In the genomic region with DNA sequence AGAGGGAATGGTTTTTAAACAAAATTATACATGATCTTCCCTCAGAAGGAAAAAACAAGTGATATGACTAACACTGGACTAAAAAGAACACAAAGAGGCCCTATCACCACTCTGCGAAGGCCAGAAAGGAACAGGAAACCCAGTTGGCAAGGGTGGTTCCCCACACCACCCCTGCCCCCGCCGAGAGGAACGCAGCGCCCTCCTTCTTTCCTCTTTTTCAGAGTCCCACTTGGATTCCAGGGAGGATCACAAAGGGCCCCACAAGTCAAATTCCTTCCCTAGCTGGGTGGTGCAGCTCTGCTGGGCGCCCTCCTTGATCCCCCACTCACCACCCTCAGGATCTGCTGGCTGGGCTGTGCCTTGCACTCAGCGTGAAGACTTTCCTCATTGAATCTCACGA, we compare ENCODE assay signal across 1 cellular context.
TF ChIP-seq lines count a peak whose summit lies in the region.

No MANE protein-coding gene starts in this region.

TF ChIP-seq in HepG2, 621 proteins besides CTCF, POLR2A, EP300 and RAD21:
- TF ChIP-seq CCDC6 (CRISPR knock-in tag; IDR thresholded peaks at IDR 0.05) (no peak), MTA1 (CRISPR knock-in tag; IDR thresholded peaks at IDR 0.05; ENCODE audit: borderline replicate concordance) (no peak), GATA4 (IDR thresholded peaks at IDR 0.05; ENCODE audit: borderline replicate concordance, low read depth) (no peak), THAP11 (CRISPR knock-in tag; IDR thresholded peaks at IDR 0.05) (no peak), MAZ (IDR thresholded peaks at IDR 0.05; ENCODE audit: borderline replicate concordance, low read depth, low read length) (no peak), MAZ (CRISPR knock-in tag; IDR thresholded peaks at IDR 0.05; ENCODE audit: low read depth) (no peak), ZNF224 (CRISPR knock-in tag; IDR thresholded peaks at IDR 0.05) (no peak), REXO4 (CRISPR knock-in tag; IDR thresholded peaks at IDR 0.05; ENCODE audit: borderline replicate concordance) (no peak), ZNF230 (CRISPR knock-in tag; IDR thresholded peaks at IDR 0.05) (no peak), NFIC (IDR thresholded peaks at IDR 0.05; ENCODE audit: low read length) (no peak), ZNF775 (CRISPR knock-in tag; IDR thresholded peaks at IDR 0.05; ENCODE audit: borderline replicate concordance) (no peak), SMAD9 (CRISPR knock-in tag; IDR thresholded peaks at IDR 0.05) (no peak)
- TF ChIP-seq, protein P1, sequence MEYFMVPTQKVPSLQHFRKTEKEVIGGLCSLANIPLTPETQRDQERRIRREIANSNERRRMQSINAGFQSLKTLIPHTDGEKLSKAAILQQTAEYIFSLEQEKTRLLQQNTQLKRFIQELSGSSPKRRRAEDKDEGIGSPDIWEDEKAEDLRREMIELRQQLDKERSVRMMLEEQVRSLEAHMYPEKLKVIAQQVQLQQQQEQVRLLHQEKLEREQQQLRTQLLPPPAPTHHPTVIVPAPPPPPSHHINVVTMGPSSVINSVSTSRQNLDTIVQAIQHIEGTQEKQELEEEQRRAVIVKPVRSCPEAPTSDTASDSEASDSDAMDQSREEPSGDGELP (IDR thresholded peaks at IDR 0.05; ENCODE audit: borderline replicate concordance, low read depth), result no peak
- TF ChIP-seq, protein P2, sequence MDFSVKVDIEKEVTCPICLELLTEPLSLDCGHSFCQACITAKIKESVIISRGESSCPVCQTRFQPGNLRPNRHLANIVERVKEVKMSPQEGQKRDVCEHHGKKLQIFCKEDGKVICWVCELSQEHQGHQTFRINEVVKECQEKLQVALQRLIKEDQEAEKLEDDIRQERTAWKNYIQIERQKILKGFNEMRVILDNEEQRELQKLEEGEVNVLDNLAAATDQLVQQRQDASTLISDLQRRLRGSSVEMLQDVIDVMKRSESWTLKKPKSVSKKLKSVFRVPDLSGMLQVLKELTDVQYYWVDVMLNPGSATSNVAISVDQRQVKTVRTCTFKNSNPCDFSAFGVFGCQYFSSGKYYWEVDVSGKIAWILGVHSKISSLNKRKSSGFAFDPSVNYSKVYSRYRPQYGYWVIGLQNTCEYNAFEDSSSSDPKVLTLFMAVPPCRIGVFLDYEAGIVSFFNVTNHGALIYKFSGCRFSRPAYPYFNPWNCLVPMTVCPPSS (IDR thresholded peaks at IDR 0.05), result no peak
- TF ChIP-seq, protein P3, sequence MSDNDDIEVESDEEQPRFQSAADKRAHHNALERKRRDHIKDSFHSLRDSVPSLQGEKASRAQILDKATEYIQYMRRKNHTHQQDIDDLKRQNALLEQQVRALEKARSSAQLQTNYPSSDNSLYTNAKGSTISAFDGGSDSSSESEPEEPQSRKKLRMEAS (IDR thresholded peaks at IDR 0.05), result no peak
